In the genomic region with DNA sequence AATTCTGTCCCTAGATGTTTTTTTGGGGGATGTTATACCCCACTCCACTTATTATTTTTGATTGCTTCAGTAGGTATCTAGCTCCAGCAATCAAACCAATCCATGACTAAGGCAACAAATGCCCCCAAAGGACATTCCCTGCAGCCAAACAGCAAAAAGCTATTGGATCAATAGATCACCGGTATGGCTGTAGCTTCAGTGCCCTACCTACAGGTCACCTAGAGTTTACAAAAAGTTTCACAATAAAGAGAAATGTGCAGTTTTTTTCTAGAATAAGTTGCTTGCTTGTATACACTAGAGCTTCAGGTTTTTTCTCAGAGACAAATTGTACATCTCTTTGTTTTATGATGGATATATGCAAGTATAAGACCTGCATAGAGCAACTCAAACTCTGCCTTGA, we compare ENCODE assay signal across 7 cellular contexts. TPM values are rescaled to one million over a fixed set of nuclear protein-coding genes. Genes with fewer than 3 reads are reported as not detected.
"Had no signal": no experiment of that assay in that cellular context is flagged by ENCODE, and none has a peak within 500 bp of the region (broad histone marks: within the 10 kb centered on the region; RNA-seq: fewer than 3 reads in every experiment).

No MANE protein-coding gene starts in this region.

- H2AFZ ChIP-seq: GM23338 had no signal

- DNase-seq: H9, HCEC 1CT, IMR-90, KG1 had no signal

- H3K4me3 ChIP-seq: GM23338, K562 had no signal

- ATAC-seq: GM23338, K562 had no signal

- H3K4me2 ChIP-seq: GM23338 had no signal

RNA-seq across cellular contexts. Expression of gene PDE11A, which starts 27.7 kb away (rescaled TPM):
- total RNA-seq: HT-29 had no signal
